25 cellular contexts compared by ENCODE assay signal in the genomic region with DNA sequence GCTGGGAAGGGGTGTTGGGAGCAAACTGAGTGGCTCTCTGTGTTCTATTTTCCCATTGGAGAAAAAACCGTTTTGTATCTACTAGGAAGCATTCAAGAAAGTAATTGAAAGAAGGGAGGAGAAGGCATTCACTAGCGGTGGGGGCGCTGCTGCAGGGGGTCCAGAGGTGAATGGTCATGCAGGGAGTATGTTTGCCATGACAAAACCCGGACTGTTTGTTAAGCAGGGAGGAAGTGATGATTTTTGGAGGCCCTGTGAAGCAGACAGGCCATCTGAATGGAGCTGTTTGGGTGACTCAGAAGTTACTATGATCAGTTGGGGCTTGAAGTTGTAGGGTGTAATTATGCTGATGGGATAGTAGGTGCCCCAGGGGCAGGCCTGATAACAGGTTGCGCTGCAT. TPM values are rescaled to one million over a fixed set of nuclear protein-coding genes. Genes with fewer than 3 reads are reported as not detected.
DNase-seq lines count a peak whose midpoint lies in the region; ATAC-seq and TF ChIP-seq lines count a peak whose summit lies in the region.
"Had no signal": no experiment of that assay in that cellular context is flagged by ENCODE, and none has a peak within 500 bp of the region (broad histone marks: within the 10 kb centered on the region; RNA-seq: fewer than 3 reads in every experiment).

No MANE protein-coding gene starts in this region.

- peak overlapping the region; percentile 72 for H3K27ac Mint-ChIP-seq in neural crest cell (ENCODE audit: unreplicated experiment)
- no peak overlapping the region for H3K27ac Mint-ChIP-seq in naive thymus-derived CD4-positive, alpha-beta T cell
- H3K27ac Mint-ChIP-seq: activated CD4-positive, alpha-beta T cell treated with anti-CD3 and anti-CD28 coated beads, Interleukin-2, amount 10 ng/mL, durations not matched to agents 7 days and 5 days; activated naive CD8-positive, alpha-beta T cell; stimulated activated memory B cell treated with anti-CD40 and anti-IgM and Interleukin-4, amounts not matched to agents 10 μg/mL and 1 μg/mL and 100 μg/mL, for 72 hours had no signal

- TF ChIP-seq POLR2A in esophagus muscularis mucosa (IDR thresholded peaks at IDR 0.05; ENCODE audit: low read depth): no peak

- H3K4me1 ChIP-seq in HEK293 (ENCODE audit: control insufficient read depth, insufficient read depth, low read length) (peaks cover 6% of the 10 kb centered on the region; the same call in 1 of the 2 replicates), esophagus muscularis mucosa (peaks cover 0 to 13% (median 9%) of the 10 kb centered on the region in 4 donors)
- H3K4me1 ChIP-seq in naive thymus-derived CD4-positive, alpha-beta T cell (ENCODE audit: control insufficient read depth in 2 of 2, insufficient read depth in 2 of 2, low read length in 2 of 2): peaks cover 0 to 10% of the 10 kb centered on the region in 2 donors
- H3K4me1 ChIP-seq: breast epithelium had no signal

- DNase-seq in NCI-H69 (lab: John Stamatoyannopoulos, UW) (peak; percentile 92), esophagus muscularis mucosa (ENCODE audit: extremely low spot score) (peak; percentile 72), neural crest cell (ENCODE audit: low read depth, low spot score) (no peak), NCI-H510A treated with DMSO at 0.1 percent for 48 hours (lab: John Stamatoyannopoulos, UW) (no peak)
- DNase-seq in naive thymus-derived CD4-positive, alpha-beta T cell: no peak
- DNase-seq: activated CD4-positive, alpha-beta T cell treated with anti-CD3 and anti-CD28 coated beads, Interleukin-2, amount 10 ng/mL, durations not matched to agents 7 days and 5 days; activated effector memory CD4-positive, alpha-beta T cell treated with Interleukin-2 at 50 U/mL for 16 hours; CD8-positive, alpha-beta memory T cell; DMS 273 treated with DMSO at 0.1 percent for 48 hours; HCEC 1CT; midbrain; naive B cell; NCI-H1105 treated with DMSO at 0.1 percent for 48 hours; NCI-H187 treated with DMSO at 0.1 percent for 48 hours; NCI-H2171 treated with DMSO at 0.1 percent for 48 hours; NCI-H524 treated with DMSO at 0.1 percent for 48 hours; Right ventricle myocardium superior had no signal

- H3K36me3 Mint-ChIP-seq in neural crest cell (ENCODE audit: low read depth): peaks cover 3% of the 10 kb centered on the region
- peaks cover 0 to 14% (median 6%) of the 10 kb centered on the region in 5 donors for H3K36me3 Mint-ChIP-seq in naive thymus-derived CD4-positive, alpha-beta T cell
- H3K36me3 Mint-ChIP-seq: CD8-positive, alpha-beta memory T cell; IgD-negative memory B cell; naive B cell had no signal

- intact Hi-C loops in esophagus muscularis mucosa (cut with DNase I): no loop called here
- intact Hi-C loops in naive thymus-derived CD4-positive, alpha-beta T cell (cut with micrococcal nuclease): no loop called here

- POLR2A ChIA-PET in HEK293 (lab: Yijun Ruan, JAX): no interaction called here
- POLR2A ChIA-PET in naive thymus-derived CD4-positive, alpha-beta T cell (lab: Charles Lee): no interaction called here

- H3K4me3 ChIP-seq in HEK293 (ENCODE audit: low read depth, low read length): no peak overlapping the region
- H3K4me3 ChIP-seq in esophagus muscularis mucosa: no peak overlapping the region
- no peak overlapping the region for H3K4me3 ChIP-seq in naive thymus-derived CD4-positive, alpha-beta T cell (ENCODE audit: low read length)
- H3K4me3 ChIP-seq: breast epithelium had no signal

- no peak overlapping the region for H3K4me3 Mint-ChIP-seq in neural crest cell
- H3K4me3 Mint-ChIP-seq in naive thymus-derived CD4-positive, alpha-beta T cell: peak overlapping the region in 1 of 10 donors; percentile 65
- H3K4me3 Mint-ChIP-seq: activated CD4-positive, alpha-beta T cell treated with anti-CD3 and anti-CD28 coated beads, Interleukin-2, amount 10 ng/mL, durations not matched to agents 7 days and 5 days; activated naive CD8-positive, alpha-beta T cell; IgD-negative memory B cell; stimulated activated memory B cell treated with anti-CD40 and anti-IgM and Interleukin-4, amounts not matched to agents 10 μg/mL and 1 μg/mL and 100 μg/mL, for 72 hours had no signal

- no peak for ATAC-seq in HG03565 (IDR thresholded peaks at IDR 0.05; ENCODE audit: unreplicated experiment)
- no peak for ATAC-seq in naive thymus-derived CD4-positive, alpha-beta T cell
- ATAC-seq: stimulated activated memory B cell treated with anti-CD40 and anti-IgM and Interleukin-4, amounts not matched to agents 10 μg/mL and 1 μg/mL and 100 μg/mL, for 72 hours had no signal

- peaks cover 2% of the 10 kb centered on the region for H3K9me3 Mint-ChIP-seq in neural crest cell
- peaks cover 0 to 5% (median 0%) of the 10 kb centered on the region in 11 donors for H3K9me3 Mint-ChIP-seq in naive thymus-derived CD4-positive, alpha-beta T cell
- H3K9me3 Mint-ChIP-seq: CD8-positive, alpha-beta memory T cell; IgD-negative memory B cell; naive B cell; stimulated activated memory B cell treated with anti-CD40 and anti-IgM and Interleukin-4, amounts not matched to agents 10 μg/mL and 1 μg/mL and 100 μg/mL, for 72 hours had no signal

- CTCF ChIA-PET in HEK293 (lab: Yijun Ruan, JAX): no interaction called here
- CTCF ChIA-PET in naive thymus-derived CD4-positive, alpha-beta T cell (lab: Charles Lee): no interaction called here

- H3K27ac ChIP-seq in HEK293 (ENCODE audit: extremely low read depth, low read depth, low read length) (no peak overlapping the region), esophagus muscularis mucosa (replicated peaks in 1 of 4) (no peak overlapping the region)
- no peak overlapping the region for H3K27ac ChIP-seq in naive thymus-derived CD4-positive, alpha-beta T cell (ENCODE audit: low read depth, low read length)
- H3K27ac ChIP-seq: breast epithelium, epithelial cell of prostate, VCaP had no signal

- no peak for TF ChIP-seq EP300 in esophagus muscularis mucosa (IDR thresholded peaks at IDR 0.05)

- H3K27me3 Mint-ChIP-seq in neural crest cell (ENCODE audit: low read depth): peaks cover 18% of the 10 kb centered on the region
- no peaks in the 10 kb centered on the region for H3K27me3 Mint-ChIP-seq in naive thymus-derived CD4-positive, alpha-beta T cell
- H3K27me3 Mint-ChIP-seq: activated CD4-positive, alpha-beta T cell treated with anti-CD3 and anti-CD28 coated beads, Interleukin-2, amount 10 ng/mL, durations not matched to agents 7 days and 5 days; activated naive CD8-positive, alpha-beta T cell; CD8-positive, alpha-beta memory T cell; IgD-negative memory B cell; naive B cell; stimulated activated memory B cell treated with anti-CD40 and anti-IgM and Interleukin-4, amounts not matched to agents 10 μg/mL and 1 μg/mL and 100 μg/mL, for 72 hours had no signal

- H3K9me3 ChIP-seq in HEK293 (ENCODE audit: control insufficient read depth, insufficient read depth, low read depth, low read length) (no peaks in the 10 kb centered on the region), esophagus muscularis mucosa (no peaks in the 10 kb centered on the region)
- H3K9me3 ChIP-seq in naive thymus-derived CD4-positive, alpha-beta T cell (ENCODE audit: control insufficient read depth in 2 of 3, low read length in 3 of 3): no peaks in the 10 kb centered on the region
- H3K9me3 ChIP-seq: breast epithelium had no signal

- 79% methylated on average over 5 of the region's 5 CpGs for WGBS in esophagus muscularis mucosa

- no peaks in the 10 kb centered on the region for H3K36me3 ChIP-seq in HEK293 (ENCODE audit: control insufficient read depth in 2 of 2, insufficient read depth in 1 of 2, low read length in 2 of 2)
- no peaks in the 10 kb centered on the region for H3K36me3 ChIP-seq in esophagus muscularis mucosa
- no peaks in the 10 kb centered on the region for H3K36me3 ChIP-seq in naive thymus-derived CD4-positive, alpha-beta T cell (ENCODE audit: control insufficient read depth in 2 of 3, insufficient read depth in 3 of 3, low read length in 3 of 3)
- H3K36me3 ChIP-seq: breast epithelium had no signal

- peaks cover 11% of the 10 kb centered on the region for H3K4me1 Mint-ChIP-seq in neural crest cell
- H3K4me1 Mint-ChIP-seq in naive thymus-derived CD4-positive, alpha-beta T cell: peaks cover 14 to 79% (median 53%) of the 10 kb centered on the region in 7 donors

- H3K27me3 ChIP-seq in esophagus muscularis mucosa: no peaks in the 10 kb centered on the region
- H3K27me3 ChIP-seq in naive thymus-derived CD4-positive, alpha-beta T cell (ENCODE audit: control insufficient read depth in 2 of 2, insufficient read depth in 2 of 2, low read length in 2 of 2): no peaks in the 10 kb centered on the region
- H3K27me3 ChIP-seq: breast epithelium had no signal

- TF ChIP-seq CTCF in HEK293 (tag by site-specific recombination; IDR thresholded peaks at IDR 0.05): no peak
- no peak for TF ChIP-seq CTCF in esophagus muscularis mucosa (IDR thresholded peaks at IDR 0.05)
- TF ChIP-seq CTCF in neural crest cell (conservative IDR thresholded peaks at IDR 0.05): no peak

TF ChIP-seq in HEK293, 187 proteins besides CTCF, POLR2A, EP300 and RAD21:
- TF ChIP-seq ZBTB8A (tag by site-specific recombination; IDR thresholded peaks at IDR 0.05) (0 out of 2 replicates have a peak, but pooled peaks have one; percentile 27), GLIS1 (tag by site-specific recombination; IDR thresholded peaks at IDR 0.05) (peak; percentile 43), SP7 (tag by site-specific recombination; IDR thresholded peaks at IDR 0.05) (peak; percentile 99), WT1 (tag by site-specific recombination; IDR thresholded peaks at IDR 0.05) (0 out of 2 replicates have a peak, but pooled peaks have one; percentile 30), ZNF138 (tag by site-specific recombination; IDR thresholded peaks at IDR 0.05; ENCODE audit: borderline replicate concordance) (no peak)

RNA-seq across cellular contexts. Expression of a gene that starts 7.0 kb away (rescaled TPM):
- total RNA-seq in esophagus muscularis mucosa (10 to 100 TPM in 1 of 4 donors, 1 to 10 TPM in 3; 5.2 to 14.1 (median 8.1) TPM), neural crest cell (1.5 and 2.1 TPM in 2 replicates)
- total RNA-seq in naive thymus-derived CD4-positive, alpha-beta T cell: 10 to 100 TPM; 12.0 to 15.7 (median 12.6) TPM
- 10 to 100 TPM in 1 of 2 donors, 1 to 10 TPM in 1; 7.3 to 14.5 TPM for polyA plus RNA-seq in naive thymus-derived CD4-positive, alpha-beta T cell

Comparison
In these comparisons a context has a peak if more than half of its experiments do, and no peak if none do; other contexts are left out.
1. DNase-seq: peak in NCI-H69 (single experiment) and esophagus muscularis mucosa (single experiment); none in neural crest cell (single experiment), naive thymus-derived CD4-positive, alpha-beta T cell (0 of 9) and NCI-H510A treated with DMSO at 0.1 percent for 48 hours (single experiment).